8 cellular contexts compared by ENCODE assay signal in the genomic region with DNA sequence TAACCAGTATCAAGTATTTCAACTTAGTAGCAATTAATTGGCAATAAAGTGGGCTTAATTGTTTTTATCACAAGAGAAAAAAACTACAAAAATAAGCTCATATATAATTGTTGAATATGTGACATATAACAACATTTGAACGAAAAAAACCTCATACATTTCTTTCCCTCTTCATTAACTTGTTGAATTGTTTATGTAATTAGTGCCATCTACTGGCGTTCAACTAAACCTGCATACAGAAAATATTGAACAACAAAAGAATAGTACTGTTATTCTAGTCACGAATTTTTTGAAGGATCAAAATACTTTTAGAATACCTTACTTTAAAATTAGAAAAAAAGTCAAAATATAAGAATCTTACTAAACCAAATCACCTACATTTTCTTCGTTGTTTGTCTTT.
A peak's percentile ranks its signal among the peaks of the same experiment; 100 is the strongest.
DNase-seq lines count a peak whose midpoint lies in the region; ATAC-seq and TF ChIP-seq lines count a peak whose summit lies in the region.

No MANE protein-coding gene starts in this region.

- H3K4me3 ChIP-seq in PC-3 (ENCODE audit: low read length) (no peak overlapping the region), fibroblast of lung (replicated peaks in 1 of 4; ENCODE audit: control extremely low read depth in 1 of 4, insufficient read depth in 1 of 4, low read depth in 3 of 4, low read length in 4 of 4) (no peak overlapping the region)

- no peaks in the 10 kb centered on the region for H3K9me2 ChIP-seq in PC-3 (replicated peaks; ENCODE audit: low read length)

- no peaks in the 10 kb centered on the region for H3K36me3 ChIP-seq in PC-3 (ENCODE audit: low read depth, low read length)
- H3K36me3 ChIP-seq in fibroblast of lung (ENCODE audit: control insufficient read depth, insufficient read depth, low read length): no peaks in the 10 kb centered on the region

- no CpG with 5 or more reads among the region's 4 CpGs for WGBS in H9 (ENCODE audit: extremely low coverage, insufficient read length, low lambda C conversion rate)

- H4K20me1 ChIP-seq in H9 (ENCODE audit: control insufficient read depth, insufficient read depth, insufficient read length) (no peaks in the 10 kb centered on the region), PC-3 (ENCODE audit: low read length) (no peaks in the 10 kb centered on the region), fibroblast of lung (ENCODE audit: control insufficient read depth, extremely low read depth, insufficient read depth, low read length) (no peaks in the 10 kb centered on the region)

- intact Hi-C loops in PC-3 (cut with micrococcal nuclease): no loop called here

- DNase-seq in Ammon's horn (ENCODE audit: low spot score): peak; percentile 8
- DNase-seq in H9: no peak
- peak; percentile 43 for DNase-seq in PC-3
- DNase-seq in fibroblast of lung (ENCODE audit: low read depth in 2 of 2): peak; percentile 30 to 50
- DNase-seq in stromal cell of bone marrow (ENCODE audit: low read depth): peak; percentile 4
- no peak for DNase-seq in GDM1 (lab: John Stamatoyannopoulos, UW)

- no peaks in the 10 kb centered on the region for H3F3A ChIP-seq in PC-3 (ENCODE audit: low read length, unreplicated experiment)

- H3K4me3 Mint-ChIP-seq in H9: no peak overlapping the region

- H3K27me3 ChIP-seq in H9 (ENCODE audit: insufficient read depth, low read length) (no peaks in the 10 kb centered on the region), PC-3 (ENCODE audit: low read length) (no peaks in the 10 kb centered on the region), fibroblast of lung (ENCODE audit: control insufficient read depth, insufficient read depth, low read length) (no peaks in the 10 kb centered on the region)

- H4K5ac ChIP-seq in H9 (ENCODE audit: insufficient read length, low read depth, low read length): no peak overlapping the region

- H3K56ac ChIP-seq in H9 (ENCODE audit: insufficient read length, low read depth, low read length): no peak overlapping the region

- H3K14ac ChIP-seq in H9 (ENCODE audit: insufficient read depth, low read length): no peak overlapping the region

- H3K4me1 ChIP-seq in H9 (ENCODE audit: insufficient read depth, low read length): no peaks in the 10 kb centered on the region; the same call in 1 of the 2 replicates
- no peaks in the 10 kb centered on the region for H3K4me1 ChIP-seq in PC-3 (ENCODE audit: insufficient read depth, low read length)
- H3K4me1 ChIP-seq in fibroblast of lung (ENCODE audit: control insufficient read depth, extremely low read depth, insufficient read depth, low read length): no peaks in the 10 kb centered on the region

- H3K79me2 ChIP-seq in H9 (ENCODE audit: insufficient read depth, low read length) (no peaks in the 10 kb centered on the region), PC-3 (ENCODE audit: low read length) (no peaks in the 10 kb centered on the region), fibroblast of lung (ENCODE audit: control insufficient read depth, insufficient read depth, low read length) (no peaks in the 10 kb centered on the region)

- H4K91ac ChIP-seq in H9 (ENCODE audit: insufficient read length, low read depth, low read length): no peak overlapping the region

- peaks cover 36 to 55% of the 10 kb centered on the region in 2 experiments for H3K9me3 Mint-ChIP-seq in H9

- no peak overlapping the region for H2AFZ ChIP-seq in H9 (ENCODE audit: low read length)
- no peak overlapping the region for H2AFZ ChIP-seq in PC-3 (ENCODE audit: low read length)
- no peak overlapping the region for H2AFZ ChIP-seq in fibroblast of lung (ENCODE audit: low read length)

- H3T11ph ChIP-seq in H9 (ENCODE audit: low read length): no peak overlapping the region

- H2AK5ac ChIP-seq in H9 (ENCODE audit: insufficient read length, low read length): no peak overlapping the region

- no peaks in the 10 kb centered on the region for H3K23me2 ChIP-seq in H9 (ENCODE audit: insufficient read length, low read depth, low read length, poor library complexity, severe bottlenecking)

- H3K36me3 Mint-ChIP-seq in H9 (ENCODE audit: insufficient read depth in 1 of 3, low read depth in 3 of 3): 0 out of 7 replicates have a peak, but pooled peaks cover 0 to 7% (median 2%) of the 10 kb centered on the region in 3 experiments

- H3K18ac ChIP-seq in H9 (ENCODE audit: insufficient read length, low read depth, low read length): no peak overlapping the region

- H3K79me1 ChIP-seq in H9 (ENCODE audit: insufficient read depth, low read depth, low read length, poor library complexity, severe bottlenecking): no peaks in the 10 kb centered on the region

- H3K27ac Mint-ChIP-seq in H9: no peak overlapping the region

- H3K4me2 ChIP-seq in H9 (ENCODE audit: insufficient read depth, insufficient read length, low read length) (no peak overlapping the region), PC-3 (ENCODE audit: low read length) (no peak overlapping the region), fibroblast of lung (ENCODE audit: extremely low read depth, insufficient read depth, low read length) (no peak overlapping the region)

- TF ChIP-seq CTCF in H9 (conservative IDR thresholded peaks at IDR 0.05) (peak; percentile 70), PC-3 (conservative IDR thresholded peaks at IDR 0.05; ENCODE audit: low read depth, low read length) (peak; percentile 66), fibroblast of lung (conservative IDR thresholded peaks at IDR 0.05 in 1 of 2, IDR thresholded peaks at IDR 0.05 in 1 of 2; ENCODE audit: low read depth in 1 of 2, low read length in 2 of 2) (peak in 1 of 2 donors; percentile 40)

- no peaks in the 10 kb centered on the region for H3K27me3 Mint-ChIP-seq in H9 (ENCODE audit: low read depth)

- H3K23ac ChIP-seq in H9 (ENCODE audit: insufficient read length, low read depth, low read length): no peak overlapping the region

- CTCF ChIA-PET in PC-3 (lab: Charles Lee): no interaction called here

- POLR2A ChIA-PET in PC-3 (lab: Charles Lee; ENCODE audit: unreplicated experiment): no interaction called here

- H3K9me3 ChIP-seq in H9 (ENCODE audit: control insufficient read depth, low read depth, low read length): no peaks in the 10 kb centered on the region
- H3K9me3 ChIP-seq in PC-3 (ENCODE audit: low read length): no peaks in the 10 kb centered on the region
- no peaks in the 10 kb centered on the region for H3K9me3 ChIP-seq in fibroblast of lung (ENCODE audit: control insufficient read depth, insufficient read depth, low read depth, low read length)

- H2BK12ac ChIP-seq in H9 (ENCODE audit: insufficient read length, low read depth, low read length): no peak overlapping the region

- no peak overlapping the region for H2BK20ac ChIP-seq in H9 (ENCODE audit: low read depth, low read length, poor library complexity, severe bottlenecking)

- H3K9ac ChIP-seq in H9 (ENCODE audit: extremely low read depth, insufficient read length, low read length) (no peak overlapping the region), PC-3 (ENCODE audit: low read length) (no peak overlapping the region), fibroblast of lung (ENCODE audit: insufficient read depth, low read length) (no peak overlapping the region)

- no peak overlapping the region for H3K27ac ChIP-seq in H9 (ENCODE audit: insufficient read length, low read depth, low read length)
- H3K27ac ChIP-seq in PC-3 (ENCODE audit: low read length): no peak overlapping the region
- no peak overlapping the region for H3K27ac ChIP-seq in fibroblast of lung (ENCODE audit: insufficient read depth, low read length)

- no peak overlapping the region for H2BK5ac ChIP-seq in H9 (ENCODE audit: insufficient read length, low read length)

- H2BK120ac ChIP-seq in H9 (ENCODE audit: low read depth, low read length, poor library complexity, severe bottlenecking): no peak overlapping the region

- H3K4ac ChIP-seq in H9 (ENCODE audit: low read depth, low read length): no peak overlapping the region

- peaks cover 3 to 6% of the 10 kb centered on the region in 2 experiments for H3K4me1 Mint-ChIP-seq in H9

- no peak overlapping the region for H4K8ac ChIP-seq in H9 (replicated peaks; ENCODE audit: insufficient read length, low read depth, low read length)

- no peak for ATAC-seq in PC-3
- ATAC-seq in HG02973 (IDR thresholded peaks at IDR 0.05; ENCODE audit: unreplicated experiment): no peak
- ATAC-seq in HG03460 (IDR thresholded peaks at IDR 0.05; ENCODE audit: unreplicated experiment): no peak

- no peak overlapping the region for H2BK15ac ChIP-seq in H9 (ENCODE audit: low read depth, low read length)

- no TSS peak for BruUV-seq in PC-3 (replicated peaks; lab: Mats Ljungman, UMichigan)

Comparison
In these comparisons a context has a peak if more than half of its experiments do, and no peak if none do; other contexts are left out.
1. DNase-seq: peak in Ammon's horn (single experiment), PC-3 (single experiment), fibroblast of lung (2 of 2) and stromal cell of bone marrow (single experiment); none in H9 (single experiment) and GDM1 (single experiment).